In the genomic region with DNA sequence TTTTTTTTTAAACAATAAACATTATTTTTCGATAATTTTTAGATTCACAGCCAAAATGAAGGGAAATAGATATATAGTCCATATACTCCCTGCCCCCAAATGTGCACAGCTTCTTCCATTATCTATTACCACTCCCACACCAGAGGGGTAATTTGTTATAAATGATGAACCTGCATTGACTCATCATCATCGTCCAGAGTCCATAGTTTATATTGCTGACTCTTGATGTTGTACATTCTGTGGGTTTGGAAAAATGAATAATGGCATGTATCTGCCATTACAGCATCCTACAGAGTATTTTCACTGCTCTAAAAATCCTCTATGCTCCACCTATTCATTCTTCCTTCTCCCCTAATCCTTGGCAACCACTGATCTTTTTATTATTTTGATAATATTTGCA, we compare ENCODE assay signal across 1 cellular context.
TF ChIP-seq lines count a peak whose summit lies in the region.

No MANE protein-coding gene starts in this region.

TF ChIP-seq in GM23338, 12 proteins besides CTCF, POLR2A, EP300 and RAD21 (continued from another document):
- TF ChIP-seq, protein P1, sequence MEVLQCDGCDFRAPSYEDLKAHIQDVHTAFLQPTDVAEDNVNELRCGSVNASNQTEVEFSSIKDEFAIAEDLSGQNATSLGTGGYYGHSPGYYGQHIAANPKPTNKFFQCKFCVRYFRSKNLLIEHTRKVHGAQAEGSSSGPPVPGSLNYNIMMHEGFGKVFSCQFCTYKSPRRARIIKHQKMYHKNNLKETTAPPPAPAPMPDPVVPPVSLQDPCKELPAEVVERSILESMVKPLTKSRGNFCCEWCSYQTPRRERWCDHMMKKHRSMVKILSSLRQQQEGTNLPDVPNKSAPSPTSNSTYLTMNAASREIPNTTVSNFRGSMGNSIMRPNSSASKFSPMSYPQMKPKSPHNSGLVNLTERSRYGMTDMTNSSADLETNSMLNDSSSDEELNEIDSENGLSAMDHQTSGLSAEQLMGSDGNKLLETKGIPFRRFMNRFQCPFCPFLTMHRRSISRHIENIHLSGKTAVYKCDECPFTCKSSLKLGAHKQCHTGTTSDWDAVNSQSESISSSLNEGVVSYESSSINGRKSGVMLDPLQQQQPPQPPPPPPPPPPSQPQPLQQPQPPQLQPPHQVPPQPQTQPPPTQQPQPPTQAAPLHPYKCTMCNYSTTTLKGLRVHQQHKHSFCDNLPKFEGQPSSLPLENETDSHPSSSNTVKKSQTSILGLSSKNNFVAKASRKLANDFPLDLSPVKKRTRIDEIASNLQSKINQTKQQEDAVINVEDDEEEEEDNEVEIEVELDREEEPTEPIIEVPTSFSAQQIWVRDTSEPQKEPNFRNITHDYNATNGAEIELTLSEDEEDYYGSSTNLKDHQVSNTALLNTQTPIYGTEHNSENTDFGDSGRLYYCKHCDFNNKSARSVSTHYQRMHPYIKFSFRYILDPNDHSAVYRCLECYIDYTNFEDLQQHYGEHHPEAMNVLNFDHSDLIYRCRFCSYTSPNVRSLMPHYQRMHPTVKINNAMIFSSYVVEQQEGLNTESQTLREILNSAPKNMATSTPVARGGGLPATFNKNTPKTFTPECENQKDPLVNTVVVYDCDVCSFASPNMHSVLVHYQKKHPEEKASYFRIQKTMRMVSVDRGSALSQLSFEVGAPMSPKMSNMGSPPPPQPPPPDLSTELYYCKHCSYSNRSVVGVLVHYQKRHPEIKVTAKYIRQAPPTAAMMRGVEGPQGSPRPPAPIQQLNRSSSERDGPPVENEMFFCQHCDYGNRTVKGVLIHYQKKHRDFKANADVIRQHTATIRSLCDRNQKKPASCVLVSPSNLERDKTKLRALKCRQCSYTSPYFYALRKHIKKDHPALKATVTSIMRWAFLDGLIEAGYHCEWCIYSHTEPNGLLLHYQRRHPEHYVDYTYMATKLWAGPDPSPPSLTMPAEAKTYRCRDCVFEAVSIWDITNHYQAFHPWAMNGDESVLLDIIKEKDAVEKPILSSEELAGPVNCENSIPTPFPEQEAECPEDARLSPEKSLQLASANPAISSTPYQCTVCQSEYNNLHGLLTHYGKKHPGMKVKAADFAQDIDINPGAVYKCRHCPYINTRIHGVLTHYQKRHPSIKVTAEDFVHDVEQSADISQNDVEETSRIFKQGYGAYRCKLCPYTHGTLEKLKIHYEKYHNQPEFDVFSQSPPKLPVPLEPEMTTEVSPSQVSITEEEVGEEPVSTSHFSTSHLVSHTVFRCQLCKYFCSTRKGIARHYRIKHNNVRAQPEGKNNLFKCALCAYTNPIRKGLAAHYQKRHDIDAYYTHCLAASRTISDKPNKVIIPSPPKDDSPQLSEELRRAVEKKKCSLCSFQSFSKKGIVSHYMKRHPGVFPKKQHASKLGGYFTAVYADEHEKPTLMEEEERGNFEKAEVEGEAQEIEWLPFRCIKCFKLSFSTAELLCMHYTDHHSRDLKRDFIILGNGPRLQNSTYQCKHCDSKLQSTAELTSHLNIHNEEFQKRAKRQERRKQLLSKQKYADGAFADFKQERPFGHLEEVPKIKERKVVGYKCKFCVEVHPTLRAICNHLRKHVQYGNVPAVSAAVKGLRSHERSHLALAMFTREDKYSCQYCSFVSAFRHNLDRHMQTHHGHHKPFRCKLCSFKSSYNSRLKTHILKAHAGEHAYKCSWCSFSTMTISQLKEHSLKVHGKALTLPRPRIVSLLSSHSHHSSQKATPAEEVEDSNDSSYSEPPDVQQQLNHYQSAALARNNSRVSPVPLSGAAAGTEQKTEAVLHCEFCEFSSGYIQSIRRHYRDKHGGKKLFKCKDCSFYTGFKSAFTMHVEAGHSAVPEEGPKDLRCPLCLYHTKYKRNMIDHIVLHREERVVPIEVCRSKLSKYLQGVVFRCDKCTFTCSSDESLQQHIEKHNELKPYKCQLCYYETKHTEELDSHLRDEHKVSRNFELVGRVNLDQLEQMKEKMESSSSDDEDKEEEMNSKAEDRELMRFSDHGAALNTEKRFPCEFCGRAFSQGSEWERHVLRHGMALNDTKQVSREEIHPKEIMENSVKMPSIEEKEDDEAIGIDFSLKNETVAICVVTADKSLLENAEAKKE (CRISPR knock-in tag; IDR thresholded peaks at IDR 0.05) = no peak
- TF ChIP-seq ZNF114 (CRISPR knock-in tag; IDR thresholded peaks at IDR 0.05) (no peak), JUNB (IDR thresholded peaks at IDR 0.05; ENCODE audit: unreplicated experiment) (no peak), CREB1 (CRISPR knock-in tag; IDR thresholded peaks at IDR 0.05; ENCODE audit: low read depth) (no peak)
- TF ChIP-seq, protein P2, sequence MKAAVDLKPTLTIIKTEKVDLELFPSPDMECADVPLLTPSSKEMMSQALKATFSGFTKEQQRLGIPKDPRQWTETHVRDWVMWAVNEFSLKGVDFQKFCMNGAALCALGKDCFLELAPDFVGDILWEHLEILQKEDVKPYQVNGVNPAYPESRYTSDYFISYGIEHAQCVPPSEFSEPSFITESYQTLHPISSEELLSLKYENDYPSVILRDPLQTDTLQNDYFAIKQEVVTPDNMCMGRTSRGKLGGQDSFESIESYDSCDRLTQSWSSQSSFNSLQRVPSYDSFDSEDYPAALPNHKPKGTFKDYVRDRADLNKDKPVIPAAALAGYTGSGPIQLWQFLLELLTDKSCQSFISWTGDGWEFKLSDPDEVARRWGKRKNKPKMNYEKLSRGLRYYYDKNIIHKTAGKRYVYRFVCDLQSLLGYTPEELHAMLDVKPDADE (IDR thresholded peaks at IDR 0.05) = no peak
